ENCODE assay signal across 18 cellular contexts in genomic region chr1:84635261-84635848, GRCh38. TPM values are rescaled to one million over a fixed set of nuclear protein-coding genes. Genes with fewer than 3 reads are reported as not detected.
A peak's percentile ranks its signal among the peaks of the same experiment; 100 is the strongest.
DNase-seq lines count a peak whose midpoint lies in the region; ATAC-seq and TF ChIP-seq lines count a peak whose summit lies in the region.
"Had no signal": no experiment of that assay in that cellular context is flagged by ENCODE, and none has a peak within 500 bp of the region (broad histone marks: within the 10 kb centered on the region; RNA-seq: fewer than 3 reads in every experiment).

No MANE protein-coding gene starts in this region.

- H3K9ac ChIP-seq in mammary epithelial cell (ENCODE audit: insufficient read depth, low read length): no peak overlapping the region

- no peak overlapping the region for H3K27ac ChIP-seq in mammary epithelial cell (ENCODE audit: insufficient read depth, low read depth, low read length)
- H3K27ac ChIP-seq in breast epithelium: no peak overlapping the region
- no peak overlapping the region for H3K27ac ChIP-seq in esophagus muscularis mucosa (replicated peaks in 1 of 4)
- peak overlapping the region; percentile 53 for H3K27ac ChIP-seq in muscle layer of duodenum (ENCODE audit: low read length)
- no peak overlapping the region for H3K27ac ChIP-seq in upper lobe of right lung

- no peaks in the 10 kb centered on the region for H3K79me2 ChIP-seq in mammary epithelial cell (ENCODE audit: insufficient read depth, low read length)

- no TSS peak for BruUV-seq in mammary epithelial cell (replicated peaks; lab: Mats Ljungman, UMichigan)

- intact Hi-C loops in mammary epithelial cell (cut with micrococcal nuclease) (no loop called here), breast epithelium (cut with DNase I; ENCODE audit: low total_unique reads) (no loop called here), esophagus muscularis mucosa (cut with DNase I) (no loop called here), upper lobe of right lung (cut with DNase I) (no loop called here)

- H3K36me3 ChIP-seq in mammary epithelial cell (ENCODE audit: insufficient read depth, low read length): no peaks in the 10 kb centered on the region
- no peaks in the 10 kb centered on the region for H3K36me3 ChIP-seq in breast epithelium
- H3K36me3 ChIP-seq in esophagus muscularis mucosa: no peaks in the 10 kb centered on the region
- no peaks in the 10 kb centered on the region for H3K36me3 ChIP-seq in muscle layer of duodenum (ENCODE audit: control insufficient read depth in 1 of 2, insufficient read depth in 2 of 2, low read length in 2 of 2)
- H3K36me3 ChIP-seq in upper lobe of right lung: no peaks in the 10 kb centered on the region

- no peaks in the 10 kb centered on the region for H3K9me3 ChIP-seq in mammary epithelial cell (replicated peaks; ENCODE audit: insufficient read depth, low read length)
- H3K9me3 ChIP-seq in breast epithelium: no peaks in the 10 kb centered on the region
- no peaks in the 10 kb centered on the region for H3K9me3 ChIP-seq in esophagus muscularis mucosa
- no peaks in the 10 kb centered on the region for H3K9me3 ChIP-seq in muscle layer of duodenum (ENCODE audit: control insufficient read depth in 1 of 2, low read length in 2 of 2)
- no peaks in the 10 kb centered on the region for H3K9me3 ChIP-seq in upper lobe of right lung

- H3K27me3 ChIP-seq in mammary epithelial cell (ENCODE audit: insufficient read depth, low read length) (no peaks in the 10 kb centered on the region), breast epithelium (no peaks in the 10 kb centered on the region), esophagus muscularis mucosa (no peaks in the 10 kb centered on the region), muscle layer of duodenum (ENCODE audit: low read depth, low read length) (no peaks in the 10 kb centered on the region), upper lobe of right lung (no peaks in the 10 kb centered on the region)

- TF ChIP-seq POLR2A in breast epithelium (IDR thresholded peaks at IDR 0.05): no peak
- TF ChIP-seq POLR2A in esophagus muscularis mucosa (IDR thresholded peaks at IDR 0.05; ENCODE audit: low read depth): no peak

- CTCF ChIA-PET in mammary epithelial cell (lab: Charles Lee; ENCODE audit: low non-redundant PET): no interaction called here

- DNase-seq in mammary epithelial cell (no peak), breast epithelium (ENCODE audit: low spot score in 2 of 2) (no peak), esophagus muscularis mucosa (ENCODE audit: extremely low spot score) (peak; percentile 66), upper lobe of right lung (no peak), occipital lobe (lab: John Stamatoyannopoulos, UW) (no peak), NCI-H187 treated with DMSO at 0.1 percent for 48 hours (lab: John Stamatoyannopoulos, UW) (no peak)
- DNase-seq: 8988T, DMS 273 treated with DMSO at 0.1 percent for 48 hours, NCI-H1092 treated with DMSO at 0.1 percent for 48 hours, NCI-H1694 treated with DMSO at 0.1 percent for 48 hours, NCI-H2107, NCI-H2227 treated with DMSO at 0.1 percent for 48 hours, NCI-H510A treated with DMSO at 0.1 percent for 48 hours, OCI-M1, RPMI8226, SIG-M5 had no signal

- no peak for TF ChIP-seq EP300 in esophagus muscularis mucosa (IDR thresholded peaks at IDR 0.05)

- dilution Hi-C loops in mammary epithelial cell (cut with HindIII; ENCODE audit: low sequenced_read_pairs): no loop called here

- no peak overlapping the region for H2AFZ ChIP-seq in mammary epithelial cell (ENCODE audit: low read depth, low read length)

- in situ Hi-C loops in mammary epithelial cell (cut with MboI; ENCODE audit: low sequenced_read_pairs in 2 of 2): loop anchor here in 1 of 2 donors (25.0 kb wide), 1 partner anchor 302 kb away; no protein-coding TSS in a partner anchor

- ATAC-seq in upper lobe of right lung (peak; percentile 30), HG02885 (IDR thresholded peaks at IDR 0.05; ENCODE audit: poor library complexity, unreplicated experiment) (no peak)

- H3K4me2 ChIP-seq in mammary epithelial cell (ENCODE audit: insufficient read depth, low read depth, low read length): peak overlapping the region; percentile 7

- H3K4me3 ChIP-seq in mammary epithelial cell (replicated peaks in 1 of 3; ENCODE audit: insufficient read depth in 1 of 3, low read depth in 2 of 3, low read length in 3 of 3) (no peak overlapping the region), breast epithelium (no peak overlapping the region), esophagus muscularis mucosa (no peak overlapping the region), muscle layer of duodenum (ENCODE audit: low read depth in 1 of 2, low read length in 2 of 2) (no peak overlapping the region), upper lobe of right lung (no peak overlapping the region)

- H3K4me1 ChIP-seq in mammary epithelial cell (ENCODE audit: insufficient read depth, low read length) (peaks cover 31% of the 10 kb centered on the region), breast epithelium (no peaks in the 10 kb centered on the region), esophagus muscularis mucosa (no peaks in the 10 kb centered on the region), muscle layer of duodenum (ENCODE audit: control insufficient read depth in 1 of 2, insufficient read depth in 2 of 2, low read length in 2 of 2) (no peaks in the 10 kb centered on the region), upper lobe of right lung (no peaks in the 10 kb centered on the region)

- TF ChIP-seq CTCF in mammary epithelial cell (conservative IDR thresholded peaks at IDR 0.05 in 1 of 2, IDR thresholded peaks at IDR 0.05 in 1 of 2; ENCODE audit: extremely low read depth in 1 of 2, insufficient read depth in 1 of 2, low read depth in 1 of 2, low read length in 2 of 2) (no peak), breast epithelium (IDR thresholded peaks at IDR 0.05) (no peak), esophagus muscularis mucosa (IDR thresholded peaks at IDR 0.05) (no peak), upper lobe of right lung (IDR thresholded peaks at IDR 0.05) (no peak)

- H4K20me1 ChIP-seq in mammary epithelial cell (ENCODE audit: insufficient read depth, low read length): no peaks in the 10 kb centered on the region

- WGBS in mammary epithelial cell (ENCODE audit: low coverage, missing lambda C conversion rate): 77% methylated on average over 2 of the region's 2 CpGs
- WGBS in esophagus muscularis mucosa: 95% methylated on average over 2 of the region's 2 CpGs

RNA-seq across cellular contexts. Expression of gene SSX2IP, which starts 54.9 kb away (rescaled TPM):
- total RNA-seq in mammary epithelial cell (10 to 100 TPM; 11.3 to 22.5 TPM), breast epithelium (10 to 100 TPM in 1 of 3 donors, 1 to 10 TPM in 2; 1.1 to 11.0 (median 4.3) TPM), esophagus muscularis mucosa (10 to 100 TPM in 1 of 4 donors, 1 to 10 TPM in 3; 9.6 to 13.7 (median 9.7) TPM), upper lobe of right lung (8.5 TPM), occipital lobe (125 TPM)
- 5.2 TPM for polyA plus RNA-seq in mammary epithelial cell
- 2.7 TPM for polyA minus RNA-seq in mammary epithelial cell
